Comparison of ENCODE assay signal across 8 cellular contexts in the genomic region with DNA sequence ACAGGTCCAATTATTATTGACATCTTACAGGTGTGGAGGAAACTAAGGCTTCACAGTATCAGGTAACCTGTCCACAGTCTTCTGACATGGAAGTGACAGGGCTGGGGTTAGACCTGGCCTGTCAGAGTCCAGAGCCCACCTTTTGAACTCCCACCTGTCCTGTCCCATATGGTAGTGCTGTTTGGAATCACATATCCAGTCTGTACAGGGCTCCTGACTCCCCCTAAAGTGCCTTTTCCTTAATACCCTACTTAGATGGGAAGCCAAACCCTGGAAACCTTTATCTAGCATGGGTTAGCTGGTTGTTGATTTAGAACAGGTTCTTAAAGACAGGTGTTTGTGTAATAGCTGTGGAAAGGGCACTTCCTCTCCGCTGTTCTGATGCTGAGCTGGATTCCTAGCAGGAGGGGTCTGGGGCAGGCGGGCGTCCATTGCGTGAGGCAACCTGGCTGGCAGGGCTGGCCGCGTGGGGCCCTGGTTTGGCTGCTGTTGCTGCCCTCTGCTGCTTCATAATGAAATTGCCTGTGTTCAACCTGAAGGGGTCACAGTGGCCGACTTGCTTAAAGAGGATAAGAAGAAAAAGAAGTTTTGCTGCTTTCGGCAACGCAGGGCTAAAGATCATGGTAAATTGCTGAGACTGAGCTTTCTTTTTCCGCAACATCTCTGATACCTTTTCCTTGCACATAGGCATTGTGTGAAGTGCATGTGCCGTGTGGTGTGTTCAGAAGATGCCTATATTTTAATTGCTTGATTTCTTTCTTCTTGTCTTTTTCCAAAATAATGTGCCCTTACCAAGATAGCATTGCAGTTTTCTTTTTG.
DNase-seq lines count a peak whose midpoint lies in the region; ATAC-seq and TF ChIP-seq lines count a peak whose summit lies in the region.

No MANE protein-coding gene starts in this region.

- H3K4me3 ChIP-seq in AG04449 (ENCODE audit: low read depth, low read length) (no peak overlapping the region), foreskin fibroblast (ENCODE audit: low read depth in 1 of 2, low read length in 2 of 2) (no peak overlapping the region), neutrophil (ENCODE audit: low read depth in 1 of 2, low read length in 1 of 2) (peak overlapping the region; percentile 9 to 31), suprapubic skin (no peak overlapping the region)

- no peaks in the 10 kb centered on the region for H3K36me3 Mint-ChIP-seq in activated T-helper 17 cell treated with anti-CD3 and anti-CD28 coated beads, Interleukin-2, amount 50 U/mL, for 72 hours (ENCODE audit: low read depth)

- peak overlapping the region; percentile 11 for H3K27ac Mint-ChIP-seq in activated T-helper 17 cell treated with anti-CD3 and anti-CD28 coated beads, Interleukin-2, amount 50 U/mL, for 72 hours

- H3K9me3 ChIP-seq in neutrophil = no peaks in the 10 kb centered on the region
- no peaks in the 10 kb centered on the region for H3K9me3 ChIP-seq in suprapubic skin

- no peaks in the 10 kb centered on the region for H3K27me3 Mint-ChIP-seq in activated T-helper 17 cell treated with anti-CD3 and anti-CD28 coated beads, Interleukin-2, amount 50 U/mL, for 72 hours

- no peaks in the 10 kb centered on the region for H3K9me3 Mint-ChIP-seq in activated T-helper 17 cell treated with anti-CD3 and anti-CD28 coated beads, Interleukin-2, amount 50 U/mL, for 72 hours

- whole genome bisulfite sequencing in suprapubic skin = 17% methylated on average over 11 of the region's 11 CpGs

- TF ChIP-seq EP300 in suprapubic skin (IDR thresholded peaks at IDR 0.05) = no peak

- H3K4me3 Mint-ChIP-seq in activated T-helper 17 cell treated with anti-CD3 and anti-CD28 coated beads, Interleukin-2, amount 50 U/mL, for 72 hours = no peak overlapping the region

- H3K4me1 ChIP-seq in neutrophil (ENCODE audit: control insufficient read depth in 1 of 2, insufficient read depth in 1 of 2, low read depth in 1 of 2, low read length in 1 of 2) = peaks cover 55 to 56% of the 10 kb centered on the region in 2 experiments
- H3K4me1 ChIP-seq in suprapubic skin = peaks cover 6% of the 10 kb centered on the region

- ATAC-seq in GM18867 (IDR thresholded peaks at IDR 0.05; ENCODE audit: unreplicated experiment) = peak; percentile 84
- ATAC-seq in activated T-helper 17 cell treated with anti-CD3 and anti-CD28 coated beads, Interleukin-2, amount 50 U/mL, for 72 hours (replicated peaks) = peak; percentile 78

- POLR2A ChIA-PET in AG04449 (lab: Yijun Ruan, JAX) = interaction anchor here (0.6 kb wide), 1 partner anchor 227 kb away, joined by 4 read pairs; no protein-coding TSS in a partner anchor

- H3K4me1 Mint-ChIP-seq in activated T-helper 17 cell treated with anti-CD3 and anti-CD28 coated beads, Interleukin-2, amount 50 U/mL, for 72 hours = peaks cover 5% of the 10 kb centered on the region

- CTCF ChIA-PET in AG04449 (lab: Yijun Ruan, JAX) = interaction anchor here (0.6 to 6.9 kb wide), 33 partner anchors 10 to 606 kb away, joined by 3 to 46 read pairs (median 4); a partner anchor contains a TSS

- no peaks in the 10 kb centered on the region for H3K27me3 ChIP-seq in neutrophil
- H3K27me3 ChIP-seq in suprapubic skin = peaks cover 3% of the 10 kb centered on the region

- no peaks in the 10 kb centered on the region for H3K36me3 ChIP-seq in neutrophil
- no peaks in the 10 kb centered on the region for H3K36me3 ChIP-seq in suprapubic skin

- TF ChIP-seq CTCF in AG04449 (IDR thresholded peaks at IDR 0.05; ENCODE audit: insufficient read depth, low read length, missing control alignments) (peak; percentile 85), foreskin fibroblast (IDR thresholded peaks at IDR 0.05; ENCODE audit: low read depth, low read length) (peak; percentile 73), neutrophil (IDR thresholded peaks at IDR 0.05) (peak; percentile 73), suprapubic skin (IDR thresholded peaks at IDR 0.05) (peak; percentile 39 to 73)

- no peak for TF ChIP-seq POLR2A in suprapubic skin (IDR thresholded peaks at IDR 0.05)

- DNase-seq in AG04449 (ENCODE audit: low read depth, low spot score) (no peak), HuH-7 (ENCODE audit: low spot score) (peak; percentile 39), RKO (ENCODE audit: low spot score) (peak; percentile 72), foreskin fibroblast (peak; percentile 50 to 85), suprapubic skin (ENCODE audit: low spot score in 2 of 2) (peak in 1 of 2 donors; percentile 72)

- H3K27ac ChIP-seq in neutrophil (peak overlapping the region; percentile 87), suprapubic skin (no peak overlapping the region)

Comparison
In these comparisons a context has a peak if more than half of its experiments do, and no peak if none do; other contexts are left out.
1. H3K4me3 ChIP-seq: peak in neutrophil (2 of 2); none in AG04449 (single experiment), foreskin fibroblast (0 of 2) and suprapubic skin (single experiment).
2. Peak in every context shown above with its lines, with median percentiles within 50 percentile points of each other: CTCF ChIP-seq.